In the genomic region with DNA sequence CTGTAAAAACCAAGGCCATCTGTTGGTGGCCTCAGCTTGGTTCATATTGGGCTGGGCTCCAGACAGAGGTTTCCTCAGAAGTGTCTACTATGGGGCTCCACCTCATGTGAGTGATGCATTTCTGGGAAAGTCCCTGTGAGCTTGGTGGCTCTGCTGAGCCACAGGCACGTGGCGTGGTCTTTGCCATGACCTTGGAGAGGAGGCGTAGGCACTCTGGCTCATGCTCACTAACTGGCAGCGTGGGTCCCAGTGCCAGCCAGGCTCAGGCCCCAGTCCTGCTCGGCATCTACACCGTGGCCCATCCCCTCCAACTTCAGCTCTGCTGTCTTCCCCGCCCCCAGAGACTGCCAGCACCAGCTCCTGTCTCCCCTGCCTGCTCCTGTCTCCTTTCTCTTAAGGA, we compare ENCODE assay signal across 9 cellular contexts. TPM values are rescaled to one million over a fixed set of nuclear protein-coding genes. Genes with fewer than 3 reads are reported as not detected.
A peak's percentile ranks its signal among the peaks of the same experiment; 100 is the strongest.
DNase-seq lines count a peak whose midpoint lies in the region; ATAC-seq and TF ChIP-seq lines count a peak whose summit lies in the region.
"Had no signal": no experiment of that assay in that cellular context is flagged by ENCODE, and none has a peak within 500 bp of the region (broad histone marks: within the 10 kb centered on the region; RNA-seq: fewer than 3 reads in every experiment).

No MANE protein-coding gene starts in this region.

- H3K27me3 ChIP-seq in mammary epithelial cell (ENCODE audit: insufficient read depth, low read length) (no peaks in the 10 kb centered on the region), SJCRH30 (no peaks in the 10 kb centered on the region)

- CTCF ChIA-PET in mammary epithelial cell (lab: Charles Lee; ENCODE audit: low non-redundant PET), result no interaction called here
- CTCF ChIA-PET in MCF 10A (lab: Yijun Ruan, JAX), result interaction anchor here (1.2 kb wide), 1 partner anchor 8 kb away, joined by 5 read pairs; no protein-coding TSS in a partner anchor

- H3K9me3 ChIP-seq in mammary epithelial cell (replicated peaks; ENCODE audit: insufficient read depth, low read length), result no peaks in the 10 kb centered on the region
- H3K9me3 ChIP-seq in SJCRH30 (replicated peaks), result no peaks in the 10 kb centered on the region

- no peaks in the 10 kb centered on the region for H3K4me1 Mint-ChIP-seq in MCF 10A (ENCODE audit: insufficient read depth, unreplicated experiment)
- peaks cover 13% of the 10 kb centered on the region for H3K4me1 Mint-ChIP-seq in activated naive CD8-positive, alpha-beta T cell (ENCODE audit: low read depth)
- H3K4me1 Mint-ChIP-seq in natural killer cell treated with Interleukin-12 subunit alpha and Interleukin-12 subunit beta and Interleukin-15 and Interleukin-18, amount 100 ng/mL, for 72 hours (ENCODE audit: low read depth in 2 of 2), result peaks cover 11% of the 10 kb centered on the region in 2 donors
- H3K4me1 Mint-ChIP-seq in stimulated activated naive CD8-positive, alpha-beta T cell treated with anti-CD3 and anti-CD28 coated beads, Interleukin-15, amount 100 ng/mL, for 72 hours, result peaks cover 25% of the 10 kb centered on the region

- H3K36me3 Mint-ChIP-seq in MCF 10A (ENCODE audit: insufficient read depth, unreplicated experiment), result no peaks in the 10 kb centered on the region
- H3K36me3 Mint-ChIP-seq in activated naive CD8-positive, alpha-beta T cell, result no peaks in the 10 kb centered on the region
- H3K36me3 Mint-ChIP-seq in natural killer cell treated with Interleukin-12 subunit alpha and Interleukin-12 subunit beta and Interleukin-15 and Interleukin-18, amount 100 ng/mL, for 72 hours, result no peaks in the 10 kb centered on the region

- H3K27me3 Mint-ChIP-seq in MCF 10A (ENCODE audit: insufficient read depth, unreplicated experiment), result no peaks in the 10 kb centered on the region
- H3K27me3 Mint-ChIP-seq in activated naive CD8-positive, alpha-beta T cell, result no peaks in the 10 kb centered on the region
- H3K27me3 Mint-ChIP-seq in natural killer cell treated with Interleukin-12 subunit alpha and Interleukin-12 subunit beta and Interleukin-15 and Interleukin-18, amount 100 ng/mL, for 72 hours, result peaks cover 6% of the 10 kb centered on the region in 2 donors
- peaks cover 17% of the 10 kb centered on the region for H3K27me3 Mint-ChIP-seq in stimulated activated naive CD8-positive, alpha-beta T cell treated with anti-CD3 and anti-CD28 coated beads, Interleukin-15, amount 100 ng/mL, for 72 hours

- H3K4me2 ChIP-seq in mammary epithelial cell (ENCODE audit: insufficient read depth, low read depth, low read length), result no peak overlapping the region

- WGBS in mammary epithelial cell (ENCODE audit: low coverage, missing lambda C conversion rate), result 37% methylated on average over 7 of the region's 7 CpGs

- H3K4me3 ChIP-seq in mammary epithelial cell (replicated peaks in 1 of 3; ENCODE audit: insufficient read depth in 1 of 3, low read depth in 2 of 3, low read length in 3 of 3) (no peak overlapping the region), SJCRH30 (no peak overlapping the region)

- H3K27ac ChIP-seq in mammary epithelial cell (ENCODE audit: insufficient read depth, low read depth, low read length) (no peak overlapping the region), SJCRH30 (no peak overlapping the region)

- BruUV-seq in mammary epithelial cell (replicated peaks; lab: Mats Ljungman, UMichigan) (no TSS peak), MCF 10A (replicated peaks; lab: Mats Ljungman, UMichigan) (no TSS peak)

- DNase-seq in mammary epithelial cell (peak; percentile 67), MCF 10A (ENCODE audit: unreplicated experiment) (no peak), NCI-H1105 treated with DMSO at 0.1 percent for 48 hours (lab: John Stamatoyannopoulos, UW) (no peak), SJCRH30 (no peak)
- no peak for DNase-seq in natural killer cell treated with Interleukin-12 subunit alpha and Interleukin-12 subunit beta and Interleukin-15 and Interleukin-18, amount 100 ng/mL, for 72 hours (ENCODE audit: low spot score)
- peak; percentile 59 to 79 for DNase-seq in stimulated activated naive CD8-positive, alpha-beta T cell treated with anti-CD3 and anti-CD28 coated beads, Interleukin-15, amount 100 ng/mL, for 72 hours
- DNase-seq: 8988T had no signal

- dilution Hi-C loops in mammary epithelial cell (cut with HindIII; ENCODE audit: low sequenced_read_pairs), result no loop called here

- H3K4me3 Mint-ChIP-seq in MCF 10A (ENCODE audit: unreplicated experiment), result no peak overlapping the region
- peak overlapping the region; percentile 7 for H3K4me3 Mint-ChIP-seq in activated naive CD8-positive, alpha-beta T cell
- no peak overlapping the region for H3K4me3 Mint-ChIP-seq in natural killer cell treated with Interleukin-12 subunit alpha and Interleukin-12 subunit beta and Interleukin-15 and Interleukin-18, amount 100 ng/mL, for 72 hours
- peak overlapping the region in 1 of 2 donors; percentile 41 for H3K4me3 Mint-ChIP-seq in stimulated activated naive CD8-positive, alpha-beta T cell treated with anti-CD3 and anti-CD28 coated beads, Interleukin-15, amount 100 ng/mL, for 72 hours

- no peaks in the 10 kb centered on the region for H3K9me3 Mint-ChIP-seq in MCF 10A (ENCODE audit: unreplicated experiment)
- H3K9me3 Mint-ChIP-seq in activated naive CD8-positive, alpha-beta T cell (ENCODE audit: low read depth), result no peaks in the 10 kb centered on the region
- H3K9me3 Mint-ChIP-seq in natural killer cell treated with Interleukin-12 subunit alpha and Interleukin-12 subunit beta and Interleukin-15 and Interleukin-18, amount 100 ng/mL, for 72 hours, result no peaks in the 10 kb centered on the region
- H3K9me3 Mint-ChIP-seq in stimulated activated naive CD8-positive, alpha-beta T cell treated with anti-CD3 and anti-CD28 coated beads, Interleukin-15, amount 100 ng/mL, for 72 hours, result no peaks in the 10 kb centered on the region

- no peaks in the 10 kb centered on the region for H3K36me3 ChIP-seq in mammary epithelial cell (ENCODE audit: insufficient read depth, low read length)
- no peaks in the 10 kb centered on the region for H3K36me3 ChIP-seq in SJCRH30

- ATAC-seq in natural killer cell treated with Interleukin-12 subunit alpha and Interleukin-12 subunit beta and Interleukin-15 and Interleukin-18, amount 100 ng/mL, for 72 hours, result peak; percentile 76 to 78
- peak; percentile 100 for ATAC-seq in stimulated activated naive CD8-positive, alpha-beta T cell treated with anti-CD3 and anti-CD28 coated beads, Interleukin-15, amount 100 ng/mL, for 72 hours
- no peak for ATAC-seq in GM18861 (IDR thresholded peaks at IDR 0.05; ENCODE audit: unreplicated experiment)

- no peak overlapping the region for H2AFZ ChIP-seq in mammary epithelial cell (ENCODE audit: low read depth, low read length)

- H3K27ac Mint-ChIP-seq in MCF 10A (ENCODE audit: low read depth, unreplicated experiment), result no peak overlapping the region
- peak overlapping the region; percentile 68 for H3K27ac Mint-ChIP-seq in activated naive CD8-positive, alpha-beta T cell
- H3K27ac Mint-ChIP-seq in natural killer cell treated with Interleukin-12 subunit alpha and Interleukin-12 subunit beta and Interleukin-15 and Interleukin-18, amount 100 ng/mL, for 72 hours, result no peak overlapping the region
- H3K27ac Mint-ChIP-seq in stimulated activated naive CD8-positive, alpha-beta T cell treated with anti-CD3 and anti-CD28 coated beads, Interleukin-15, amount 100 ng/mL, for 72 hours, result no peak overlapping the region

- H3K79me2 ChIP-seq in mammary epithelial cell (ENCODE audit: insufficient read depth, low read length), result no peaks in the 10 kb centered on the region

- intact Hi-C loops in mammary epithelial cell (cut with micrococcal nuclease), result no loop called here
- intact Hi-C loops in MCF 10A (cut with micrococcal nuclease), result no loop called here

- POLR2A ChIA-PET in MCF 10A (lab: Yijun Ruan, JAX), result interaction anchor here (1.0 kb wide), 1 partner anchor 16 kb away, joined by 5 read pairs; no protein-coding TSS in a partner anchor

- no peak overlapping the region for H3K9ac ChIP-seq in mammary epithelial cell (ENCODE audit: insufficient read depth, low read length)

- peaks cover 3% of the 10 kb centered on the region for H3K4me1 ChIP-seq in mammary epithelial cell (ENCODE audit: insufficient read depth, low read length)
- H3K4me1 ChIP-seq in SJCRH30, result peaks cover 8% of the 10 kb centered on the region

- in situ Hi-C loops in mammary epithelial cell (cut with MboI; ENCODE audit: low sequenced_read_pairs in 2 of 2), result loop anchor here in 1 of 2 donors (25.0 kb wide), 1 partner anchor 314 kb away; the partner anchor contains the start of gene C17orf107

- no peak for TF ChIP-seq CTCF in mammary epithelial cell (conservative IDR thresholded peaks at IDR 0.05 in 1 of 2, IDR thresholded peaks at IDR 0.05 in 1 of 2; ENCODE audit: extremely low read depth in 1 of 2, insufficient read depth in 1 of 2, low read depth in 1 of 2, low read length in 2 of 2)
- no peak for TF ChIP-seq CTCF in MCF 10A (IDR thresholded peaks at IDR 0.05; ENCODE audit: unreplicated experiment)

- H4K20me1 ChIP-seq in mammary epithelial cell (ENCODE audit: insufficient read depth, low read length), result no peaks in the 10 kb centered on the region

RNA-seq across cellular contexts. Expression of gene SMTNL2, which starts 10.6 kb away (rescaled TPM):
- total RNA-seq in mammary epithelial cell, result not detected
- polyA plus RNA-seq in mammary epithelial cell, result not detected
- polyA minus RNA-seq in mammary epithelial cell, result not detected
- not detected in 2 replicates for total RNA-seq in MCF 10A (2022)
- total RNA-seq in natural killer cell treated with Interleukin-12 subunit alpha and Interleukin-12 subunit beta and Interleukin-15 and Interleukin-18, amount 100 ng/mL, for 72 hours, result not detected
- 0.23 TPM in 1 of 2 replicates, not detected in the other for total RNA-seq in SJCRH30 (2014; rRNA removed; shearing (Covaris generic))

RNA-seq across cellular contexts. Expression of gene GGT6, which starts 13.3 kb away (rescaled TPM):
- 10 to 100 TPM in 1 of 2 donors, 1 to 10 TPM in 1; 3.1 to 13.8 TPM for total RNA-seq in mammary epithelial cell
- polyA plus RNA-seq in mammary epithelial cell, result 2.0 TPM
- 2.3 TPM for polyA minus RNA-seq in mammary epithelial cell
- not detected in 2 replicates for total RNA-seq in MCF 10A (2022)
- total RNA-seq in natural killer cell treated with Interleukin-12 subunit alpha and Interleukin-12 subunit beta and Interleukin-15 and Interleukin-18, amount 100 ng/mL, for 72 hours, result not detected
- not detected in 2 replicates for total RNA-seq in SJCRH30 (2014; rRNA removed; shearing (Covaris generic))

RNA-seq across cellular contexts. Expression of gene MYBBP1A, which starts 18.5 kb away (rescaled TPM):
- total RNA-seq in mammary epithelial cell, result 100 to 1,000 TPM in 1 of 2 donors, 10 to 100 TPM in 1; 63.2 to 105 TPM
- 44.6 TPM for polyA plus RNA-seq in mammary epithelial cell
- polyA minus RNA-seq in mammary epithelial cell, result 80.4 TPM
- total RNA-seq in MCF 10A (2022), result 78.3 and 123 TPM in 2 replicates
- 100 to 1,000 TPM in 1 of 2 donors, 10 to 100 TPM in 1; 92.3 to 246 TPM for total RNA-seq in natural killer cell treated with Interleukin-12 subunit alpha and Interleukin-12 subunit beta and Interleukin-15 and Interleukin-18, amount 100 ng/mL, for 72 hours
- 37.0 and 40.3 TPM in 2 replicates for total RNA-seq in SJCRH30 (2014; rRNA removed; shearing (Covaris generic))

Comparison
In these comparisons a context has a peak if more than half of its experiments do, and no peak if none do; other contexts are left out.
1. DNase-seq: peak in mammary epithelial cell (single experiment) and stimulated activated naive CD8-positive, alpha-beta T cell treated with anti-CD3 and anti-CD28 coated beads, Interleukin-15, amount 100 ng/mL, for 72 hours (2 of 2); none in MCF 10A (single experiment), natural killer cell treated with Interleukin-12 subunit alpha and Interleukin-12 subunit beta and Interleukin-15 and Interleukin-18, amount 100 ng/mL, for 72 hours (single experiment), NCI-H1105 treated with DMSO at 0.1 percent for 48 hours (single experiment) and SJCRH30 (0 of 2).